Comparison of ENCODE assay signal across 15 cellular contexts in genomic region chr5:20286512-20286911, GRCh38.
DNase-seq lines count a peak whose midpoint lies in the region; ATAC-seq and TF ChIP-seq lines count a peak whose summit lies in the region.
"Had no signal": no experiment of that assay in that cellular context is flagged by ENCODE, and none has a peak within 500 bp of the region (broad histone marks: within the 10 kb centered on the region; RNA-seq: fewer than 3 reads in every experiment).

No MANE protein-coding gene starts in this region.

- TF ChIP-seq CTCF in PC-9 (conservative IDR thresholded peaks at IDR 0.05) (no peak), cardiac fibroblast (IDR thresholded peaks at IDR 0.05; ENCODE audit: low read depth, low read length) (no peak), psoas muscle (IDR thresholded peaks at IDR 0.05) (no peak)

- H3K27me3 ChIP-seq in PC-9 (ENCODE audit: insufficient read depth, low read depth) (no peaks in the 10 kb centered on the region), psoas muscle (ENCODE audit: insufficient read depth in 3 of 3, low read length in 2 of 3) (no peaks in the 10 kb centered on the region)
- H3K27me3 ChIP-seq: BLaER1, gastroesophageal sphincter, tibial artery had no signal

- CTCF ChIA-PET in PC-9 (lab: Charles Lee) = no interaction called here

- peak overlapping the region; percentile 60 for H3K27ac ChIP-seq in PC-9
- H3K27ac ChIP-seq in psoas muscle = no peak overlapping the region
- H3K27ac ChIP-seq: BLaER1, gastroesophageal sphincter, tibial artery had no signal

- DNase-seq in EH (ENCODE audit: low read depth) (peak; percentile 26), PC-9 (peak; percentile 16 to 65), cardiac fibroblast (ENCODE audit: low read depth in 2 of 2) (peak; percentile 65 to 82), myocyte (ENCODE audit: low read depth) (peak; percentile 9), psoas muscle (no peak), midbrain (lab: John Stamatoyannopoulos, UW) (no peak)
- DNase-seq: activated CD4-positive, alpha-beta T cell treated with anti-CD3 and anti-CD28 coated beads for 48 hours; activated naive CD8-positive, alpha-beta T cell treated with anti-CD3 and anti-CD28 coated beads, Interleukin-2, amount 50 U/mL, for 24 hours; dermis blood vessel endothelial cell; NCI-H1105 treated with DMSO at 0.1 percent for 48 hours; tibial artery had no signal

- no peak overlapping the region for H2AFZ ChIP-seq in PC-9

- no peaks in the 10 kb centered on the region for H3K36me3 ChIP-seq in PC-9 (ENCODE audit: low read depth)
- H3K36me3 ChIP-seq in psoas muscle (ENCODE audit: insufficient read depth in 1 of 2, low read depth in 1 of 2) = no peaks in the 10 kb centered on the region
- H3K36me3 ChIP-seq: BLaER1, gastroesophageal sphincter, tibial artery had no signal

- H3K4me3 ChIP-seq in PC-9 (no peak overlapping the region), cardiac fibroblast (replicated peaks in 1 of 2; ENCODE audit: low read depth in 2 of 2, low read length in 2 of 2) (no peak overlapping the region), psoas muscle (no peak overlapping the region)
- H3K4me3 ChIP-seq: BLaER1, gastroesophageal sphincter, tibial artery had no signal

- POLR2A ChIA-PET in PC-9 (lab: Charles Lee; ENCODE audit: unreplicated experiment) = no interaction called here

- H4K20me1 ChIP-seq in PC-9 (ENCODE audit: insufficient read depth) = no peaks in the 10 kb centered on the region
- H4K20me1 ChIP-seq: BLaER1 had no signal

- no peaks in the 10 kb centered on the region for H3K9me2 ChIP-seq in PC-9 (ENCODE audit: insufficient read depth)

- ATAC-seq in HG02885 (IDR thresholded peaks at IDR 0.05; ENCODE audit: poor library complexity, unreplicated experiment) (no peak), HG03521 (IDR thresholded peaks at IDR 0.05; ENCODE audit: unreplicated experiment) (no peak), psoas muscle (no peak)
- ATAC-seq: activated naive CD8-positive, alpha-beta T cell treated with anti-CD3 and anti-CD28 coated beads, Interleukin-2, amount 50 U/mL, for 24 hours; gastroesophageal sphincter had no signal

- H3F3A ChIP-seq in PC-9 (ENCODE audit: insufficient read depth, low read depth) = no peaks in the 10 kb centered on the region

- H3K9me3 ChIP-seq in PC-9 (ENCODE audit: insufficient read depth, low read depth) (no peaks in the 10 kb centered on the region; the same call in 1 of the 2 replicates), psoas muscle (no peaks in the 10 kb centered on the region)
- H3K9me3 ChIP-seq: BLaER1, gastroesophageal sphincter, tibial artery had no signal

- 0 out of 2 replicates have a peak, but pooled peaks cover 6% of the 10 kb centered on the region for H3K4me1 ChIP-seq in PC-9 (replicated peaks; ENCODE audit: insufficient read depth)
- H3K4me1 ChIP-seq in psoas muscle = no peaks in the 10 kb centered on the region
- H3K4me1 ChIP-seq: BLaER1, gastroesophageal sphincter, tibial artery had no signal

- intact Hi-C loops in PC-9 (cut with micrococcal nuclease; ENCODE audit: unreplicated experiment) = loop anchor here (1.0 kb wide), 1 partner anchor 10 kb away; no protein-coding TSS in a partner anchor
- intact Hi-C loops in psoas muscle (cut with DNase I) = loop anchor here in 1 of 2 donors (5.0 kb wide), 1 partner anchor 1446 kb away; no protein-coding TSS in a partner anchor

- no TSS peak for BruUV-seq in PC-9 (replicated peaks; lab: Mats Ljungman, UMichigan)

- no peak overlapping the region for H3K4me2 ChIP-seq in PC-9
- H3K4me2 ChIP-seq: BLaER1 had no signal

- no peaks in the 10 kb centered on the region for H3K79me2 ChIP-seq in PC-9 (ENCODE audit: low read depth)

Comparison
In these comparisons a context has a peak if more than half of its experiments do, and no peak if none do; other contexts are left out.
1. DNase-seq: peak in EH (single experiment), PC-9 (2 of 2), cardiac fibroblast (2 of 2) and myocyte (single experiment); none in psoas muscle (0 of 2) and midbrain (single experiment).